ENCODE assay signal across 8 cellular contexts in the genomic region with DNA sequence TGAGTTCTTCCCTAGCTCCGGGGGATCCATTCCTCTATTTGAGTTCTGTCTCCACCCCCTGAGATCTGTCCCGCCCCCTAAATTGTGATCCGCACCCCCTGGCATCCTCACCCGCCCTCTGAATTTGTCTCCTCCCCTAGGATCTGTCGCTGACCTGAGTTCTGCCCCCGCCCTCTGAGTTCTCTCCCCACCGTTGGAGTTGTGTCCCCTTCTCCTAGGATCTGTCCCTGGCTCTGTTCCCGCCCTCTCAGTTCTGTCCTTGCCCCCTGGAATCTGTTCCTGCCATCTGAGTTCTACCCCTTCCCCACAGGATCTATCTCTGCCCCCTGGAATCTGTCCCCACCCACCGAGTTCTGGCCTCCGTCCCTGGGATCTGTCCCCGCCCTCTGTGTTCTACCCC. TPM values are rescaled to one million over a fixed set of nuclear protein-coding genes. Genes with fewer than 3 reads are reported as not detected.
A peak's percentile ranks its signal among the peaks of the same experiment; 100 is the strongest.
DNase-seq lines count a peak whose midpoint lies in the region; ATAC-seq and TF ChIP-seq lines count a peak whose summit lies in the region.

No MANE protein-coding gene starts in this region.

- H3K9ac ChIP-seq in KMS-11: no peak overlapping the region

- no peaks in the 10 kb centered on the region for H4K20me1 ChIP-seq in KMS-11 (ENCODE audit: insufficient read depth)

- H3K4me3 ChIP-seq in KMS-11 (IDR thresholded peaks at IDR 0.05; ENCODE audit: insufficient read depth, low read depth, low read length): no peak overlapping the region

- H3K9me3 Mint-ChIP-seq in CD14-positive monocyte: peaks cover 0 to 25% (median 15%) of the 10 kb centered on the region in 7 donors
- peaks cover 0 to 12% (median 0%) of the 10 kb centered on the region in 5 experiments for H3K9me3 Mint-ChIP-seq in brain
- H3K9me3 Mint-ChIP-seq in natural killer cell treated with Interleukin-12 subunit alpha and Interleukin-12 subunit beta and Interleukin-15 and Interleukin-18, amount 100 ng/mL, for 72 hours: no peaks in the 10 kb centered on the region

- H3K27ac Mint-ChIP-seq in CD14-positive monocyte (no peak overlapping the region), brain (peak overlapping the region; percentile 66 to 99 (median 91))
- H3K27ac Mint-ChIP-seq in natural killer cell treated with Interleukin-12 subunit alpha and Interleukin-12 subunit beta and Interleukin-15 and Interleukin-18, amount 100 ng/mL, for 72 hours: peak overlapping the region in 1 of 2 donors; percentile 48

- H3K4me3 Mint-ChIP-seq in CD14-positive monocyte: peak overlapping the region; percentile 80 to 83
- H3K4me3 Mint-ChIP-seq in brain: peak overlapping the region; percentile 85 to 95 (median 88)
- H3K4me3 Mint-ChIP-seq in natural killer cell treated with Interleukin-12 subunit alpha and Interleukin-12 subunit beta and Interleukin-15 and Interleukin-18, amount 100 ng/mL, for 72 hours: peak overlapping the region; percentile 71

- H3K36me3 ChIP-seq in KMS-11 (ENCODE audit: insufficient read depth): no peaks in the 10 kb centered on the region

- no peak for ATAC-seq in natural killer cell treated with Interleukin-12 subunit alpha and Interleukin-12 subunit beta and Interleukin-15 and Interleukin-18, amount 100 ng/mL, for 72 hours
- no peak for ATAC-seq in GM21526 (IDR thresholded peaks at IDR 0.05; ENCODE audit: low FRiP score, unreplicated experiment)

- H3K36me3 Mint-ChIP-seq in CD14-positive monocyte (peaks cover 23 to 27% of the 10 kb centered on the region in 2 donors), brain (no peaks in the 10 kb centered on the region)
- peaks cover 12% of the 10 kb centered on the region for H3K36me3 Mint-ChIP-seq in natural killer cell treated with Interleukin-12 subunit alpha and Interleukin-12 subunit beta and Interleukin-15 and Interleukin-18, amount 100 ng/mL, for 72 hours

- H3K4me1 Mint-ChIP-seq in CD14-positive monocyte (peaks cover 46% of the 10 kb centered on the region), brain (peaks cover 43% of the 10 kb centered on the region)
- peaks cover 35 to 38% of the 10 kb centered on the region in 2 donors for H3K4me1 Mint-ChIP-seq in natural killer cell treated with Interleukin-12 subunit alpha and Interleukin-12 subunit beta and Interleukin-15 and Interleukin-18, amount 100 ng/mL, for 72 hours (ENCODE audit: low read depth in 2 of 2)

- H3K27me3 Mint-ChIP-seq in CD14-positive monocyte (ENCODE audit: low read depth in 3 of 3) (peaks cover 49 to 55% (median 52%) of the 10 kb centered on the region in 3 donors), brain (peaks cover 63% of the 10 kb centered on the region)
- H3K27me3 Mint-ChIP-seq in natural killer cell treated with Interleukin-12 subunit alpha and Interleukin-12 subunit beta and Interleukin-15 and Interleukin-18, amount 100 ng/mL, for 72 hours: peaks cover 45 to 55% of the 10 kb centered on the region in 2 donors

- H3K27ac ChIP-seq in KMS-11: no peak overlapping the region

- TF ChIP-seq CTCF in CD14-positive monocyte (IDR thresholded peaks at IDR 0.05) (no peak), KMS-11 (conservative IDR thresholded peaks at IDR 0.05; ENCODE audit: low read depth, low read length) (no peak), brain (conservative IDR thresholded peaks at IDR 0.05) (no peak)

- peaks cover 16% of the 10 kb centered on the region for H3K4me1 ChIP-seq in KMS-11 (ENCODE audit: low read depth, poor library complexity, severe bottlenecking)

- H2AFZ ChIP-seq in KMS-11 (ENCODE audit: low read depth): peak overlapping the region; percentile 84; the same call in 1 of the 2 replicates

- peaks cover 51% of the 10 kb centered on the region for H3K27me3 ChIP-seq in KMS-11 (ENCODE audit: insufficient read depth, low read depth)

- H3K4me2 ChIP-seq in KMS-11: peak overlapping the region; percentile 89

- DNase-seq in CD14-positive monocyte (ENCODE audit: low spot score) (no peak), DMS153 treated with DMSO at 0.1 percent for 48 hours (lab: John Stamatoyannopoulos, UW; ENCODE audit: unreplicated experiment) (no peak)
- no peak for DNase-seq in natural killer cell treated with Interleukin-12 subunit alpha and Interleukin-12 subunit beta and Interleukin-15 and Interleukin-18, amount 100 ng/mL, for 72 hours (ENCODE audit: low spot score)
- no peak for DNase-seq in stimulated activated CD4-positive, alpha-beta T cell treated with anti-CD3 and anti-CD28 coated beads, Interleukin-4, amount 100 ng/mL, for 24 hours
- DNase-seq in effector CD8-positive, alpha-beta T cell (lab: John Stamatoyannopoulos, UW): no peak

- intact Hi-C loops in CD14-positive monocyte (cut with micrococcal nuclease): loop anchor here in 1 of 2 donors (5.0 kb wide), 1 partner anchor 50 kb away; no protein-coding TSS in a partner anchor

- H3K79me2 ChIP-seq in KMS-11 (ENCODE audit: insufficient read depth, low read depth): no peaks in the 10 kb centered on the region

RNA-seq across cellular contexts. Expression of gene SLC17A7, which starts 1.0 kb away (rescaled TPM):
- under 1 TPM in 1 of 2 donors, not detected in 1; 0.09 TPM for polyA plus RNA-seq in CD14-positive monocyte
- 132 TPM for polyA plus RNA-seq in brain (ENCODE audit: insufficient read depth, low read depth, low replicate concordance)
- not detected for total RNA-seq in natural killer cell treated with Interleukin-12 subunit alpha and Interleukin-12 subunit beta and Interleukin-15 and Interleukin-18, amount 100 ng/mL, for 72 hours

RNA-seq across cellular contexts. Expression of gene PIH1D1, which starts 9.3 kb away (rescaled TPM):
- polyA plus RNA-seq in CD14-positive monocyte: 10 to 100 TPM; 62.3 to 83.9 TPM
- polyA plus RNA-seq in brain (ENCODE audit: insufficient read depth, low read depth, low replicate concordance): 93.6 TPM
- total RNA-seq in natural killer cell treated with Interleukin-12 subunit alpha and Interleukin-12 subunit beta and Interleukin-15 and Interleukin-18, amount 100 ng/mL, for 72 hours: 100 to 1,000 TPM; 110 to 170 TPM

RNA-seq across cellular contexts. Expression of gene ALDH16A1, which starts 10.7 kb away (rescaled TPM):
- polyA plus RNA-seq in CD14-positive monocyte (10 to 100 TPM; 30.8 to 39.5 TPM), brain (ENCODE audit: insufficient read depth, low read depth, low replicate concordance) (17.3 TPM)
- total RNA-seq in natural killer cell treated with Interleukin-12 subunit alpha and Interleukin-12 subunit beta and Interleukin-15 and Interleukin-18, amount 100 ng/mL, for 72 hours: 10 to 100 TPM; 29.0 to 65.2 TPM

RNA-seq across cellular contexts. Expression of gene GFY, which starts 17.2 kb away (rescaled TPM):
- polyA plus RNA-seq in CD14-positive monocyte: not detected
- polyA plus RNA-seq in brain (ENCODE audit: insufficient read depth, low read depth, low replicate concordance): 0.97 TPM
- not detected for total RNA-seq in natural killer cell treated with Interleukin-12 subunit alpha and Interleukin-12 subunit beta and Interleukin-15 and Interleukin-18, amount 100 ng/mL, for 72 hours

RNA-seq across cellular contexts. Expression of gene PTH2, which starts 19.1 kb away (rescaled TPM):
- not detected for polyA plus RNA-seq in CD14-positive monocyte
- polyA plus RNA-seq in brain (ENCODE audit: insufficient read depth, low read depth, low replicate concordance): not detected
- total RNA-seq in natural killer cell treated with Interleukin-12 subunit alpha and Interleukin-12 subunit beta and Interleukin-15 and Interleukin-18, amount 100 ng/mL, for 72 hours: not detected

Comparison
In these comparisons a context has a peak if more than half of its experiments do, and no peak if none do; other contexts are left out.
1. H3K27ac Mint-ChIP-seq: peak in brain (5 of 5); none in CD14-positive monocyte (0 of 7).
2. RNA of gene SLC17A7, which starts 1.0 kb away (polyA plus RNA-seq): 132 TPM in brain (single experiment); 0.09 TPM in CD14-positive monocyte; every median in the first group is over 100 times any median in the second.
3. Peak in every context shown above with its lines, with median percentiles within 50 percentile points of each other: H3K4me3 Mint-ChIP-seq.